Comparison of ENCODE assay signal across 8 cellular contexts in the genomic region with DNA sequence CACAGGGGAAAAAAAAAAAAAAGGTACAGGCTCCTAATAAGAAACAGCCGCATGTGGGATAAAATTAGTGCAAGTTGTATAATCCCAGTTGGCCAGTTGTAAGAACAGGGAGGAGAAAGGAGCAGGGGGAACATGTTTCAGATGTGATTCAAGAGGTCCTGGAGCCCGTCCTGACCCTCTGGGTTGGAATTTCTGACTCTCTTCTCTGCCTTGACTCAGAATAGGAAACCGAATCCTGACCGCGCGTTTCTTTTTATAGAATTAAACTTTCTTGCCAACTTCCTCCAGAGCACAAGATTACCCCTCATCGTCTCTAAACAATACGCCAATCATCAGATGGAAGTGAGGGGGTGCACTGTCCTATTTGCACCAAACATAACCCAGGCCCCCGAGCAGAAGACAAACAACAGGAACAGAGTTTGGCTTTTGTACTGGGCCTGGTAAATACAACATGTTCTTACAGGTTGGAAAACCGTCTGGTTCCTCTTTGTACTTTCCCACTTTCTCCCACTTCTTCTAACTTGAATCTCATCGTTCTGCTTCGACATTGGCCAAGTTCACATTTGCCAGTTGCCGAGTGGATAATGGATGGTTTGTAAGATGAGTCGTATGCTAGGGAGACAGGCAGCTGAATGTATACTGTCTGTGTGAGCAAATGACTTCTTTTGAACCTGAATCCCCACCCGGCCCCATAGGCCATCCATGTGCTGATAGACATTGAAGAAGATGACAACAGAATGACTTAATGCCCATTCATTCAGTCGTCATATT. TPM values are rescaled to one million over a fixed set of nuclear protein-coding genes. Genes with fewer than 3 reads are reported as not detected.
DNase-seq lines count a peak whose midpoint lies in the region; ATAC-seq and TF ChIP-seq lines count a peak whose summit lies in the region.

No MANE protein-coding gene starts in this region.

- peak overlapping the region; percentile 17 to 54 for H3K4me3 ChIP-seq in ascending aorta
- H3K4me3 ChIP-seq in left lung = no peak overlapping the region
- H3K4me3 ChIP-seq in subcutaneous abdominal adipose tissue (ENCODE audit: low read depth in 1 of 5, low read length in 5 of 5) = peak overlapping the region in 1 of 5 donors; percentile 33
- H3K4me3 ChIP-seq in neural progenitor cell = no peak overlapping the region

- no peak overlapping the region for H3K27ac Mint-ChIP-seq in neural progenitor cell

- H3K27me3 ChIP-seq in ascending aorta (no peaks in the 10 kb centered on the region), left lung (no peaks in the 10 kb centered on the region), subcutaneous abdominal adipose tissue (ENCODE audit: control insufficient read depth in 5 of 5, insufficient read depth in 4 of 5, low read length in 5 of 5) (peaks cover 0 to 14% (median 12%) of the 10 kb centered on the region in 5 donors), neural progenitor cell (no peaks in the 10 kb centered on the region)

- H4K20me1 ChIP-seq in neural progenitor cell (ENCODE audit: low read depth) = no peaks in the 10 kb centered on the region

- TF ChIP-seq CTCF in ascending aorta (IDR thresholded peaks at IDR 0.05) (no peak), left lung (IDR thresholded peaks at IDR 0.05) (no peak), neural progenitor cell (IDR thresholded peaks at IDR 0.05) (no peak)

- no peak overlapping the region for H3K4me2 ChIP-seq in neural progenitor cell

- DNase-seq in AG20443 (ENCODE audit: low spot score) (peak; percentile 90), MV-4-11 (lab: John Stamatoyannopoulos, UW) (peak; percentile 87), ascending aorta (ENCODE audit: low spot score in 2 of 2) (peak; percentile 53 to 95), left lung (peak in 1 of 2 donors; percentile 56), inferior parietal cortex (ENCODE audit: extremely low spot score) (no peak), NCI-H1092 (lab: John Stamatoyannopoulos, UW) (no peak), neural progenitor cell (ENCODE audit: low spot score) (no peak)

- intact Hi-C loops in ascending aorta (cut with DNase I) = loop anchor here (1.0 to 2.0 kb wide), 7 partner anchors 39 to 279 kb away; partner anchors contain the start of gene MED13L
- intact Hi-C loops in left lung (cut with DNase I) = no loop called here

- H3K4me1 Mint-ChIP-seq in neural progenitor cell = peaks cover 14% of the 10 kb centered on the region

- H3K36me3 Mint-ChIP-seq in neural progenitor cell = no peaks in the 10 kb centered on the region

- H3K36me3 ChIP-seq in ascending aorta (no peaks in the 10 kb centered on the region), left lung (no peaks in the 10 kb centered on the region), subcutaneous abdominal adipose tissue (ENCODE audit: control insufficient read depth in 5 of 5, insufficient read depth in 5 of 5, low read length in 5 of 5) (no peaks in the 10 kb centered on the region), neural progenitor cell (no peaks in the 10 kb centered on the region)

- H2AFZ ChIP-seq in neural progenitor cell (replicated peaks) = no peak overlapping the region

- H3K27ac ChIP-seq in ascending aorta = peak overlapping the region; percentile 87 to 89
- H3K27ac ChIP-seq in left lung = peak overlapping the region; percentile 63 to 64
- H3K27ac ChIP-seq in subcutaneous abdominal adipose tissue (ENCODE audit: low read depth, low read length) = peak overlapping the region; percentile 38
- H3K27ac ChIP-seq in neural progenitor cell = no peak overlapping the region

- peak; percentile 68 for ATAC-seq in left lung

- no peaks in the 10 kb centered on the region for H3K9me3 Mint-ChIP-seq in neural progenitor cell

- H3K79me2 ChIP-seq in neural progenitor cell (ENCODE audit: low read depth) = no peaks in the 10 kb centered on the region

- no peak overlapping the region for H3K4me3 Mint-ChIP-seq in neural progenitor cell

- peaks cover 16% of the 10 kb centered on the region for H3K27me3 Mint-ChIP-seq in neural progenitor cell (ENCODE audit: insufficient read depth, low read depth)

- peaks cover 11 to 25% of the 10 kb centered on the region in 2 donors for H3K4me1 ChIP-seq in ascending aorta
- peaks cover 8 to 46% of the 10 kb centered on the region in 2 donors for H3K4me1 ChIP-seq in left lung
- H3K4me1 ChIP-seq in subcutaneous abdominal adipose tissue (ENCODE audit: control insufficient read depth in 5 of 5, insufficient read depth in 5 of 5, low read length in 5 of 5) = peaks cover 11 to 37% (median 31%) of the 10 kb centered on the region in 5 donors
- peaks cover 10% of the 10 kb centered on the region for H3K4me1 ChIP-seq in neural progenitor cell

- H3K9ac ChIP-seq in subcutaneous abdominal adipose tissue (ENCODE audit: low read length in 5 of 5) (peak overlapping the region in 1 of 5 donors; percentile 45), neural progenitor cell (no peak overlapping the region)

- H3K9me3 ChIP-seq in ascending aorta (no peaks in the 10 kb centered on the region), left lung (no peaks in the 10 kb centered on the region), subcutaneous abdominal adipose tissue (ENCODE audit: control insufficient read depth in 5 of 5, low read length in 5 of 5) (no peaks in the 10 kb centered on the region), neural progenitor cell (ENCODE audit: low read depth) (no peaks in the 10 kb centered on the region)

- H3F3A ChIP-seq in neural progenitor cell (ENCODE audit: low read depth) = no peaks in the 10 kb centered on the region

RNA-seq across cellular contexts. Expression of gene MED13L, which starts 42.5 kb away (rescaled TPM):
- total RNA-seq in ascending aorta (117 TPM), left lung (100 to 1,000 TPM in 1 of 2 donors, 10 to 100 TPM in 1; 98.6 to 123 TPM), neural progenitor cell (ENCODE audit: low replicate concordance) (122 and 149 TPM in 2 replicates)

Comparison
In these comparisons a context has a peak if more than half of its experiments do, and no peak if none do; other contexts are left out.
1. DNase-seq: peak in AG20443 (single experiment), MV-4-11 (single experiment) and ascending aorta (2 of 2); none in inferior parietal cortex (single experiment), NCI-H1092 (single experiment) and neural progenitor cell (single experiment).
2. H3K4me3 ChIP-seq: peak in ascending aorta (2 of 2); none in left lung (0 of 2) and neural progenitor cell (single experiment).